In the genomic region with DNA sequence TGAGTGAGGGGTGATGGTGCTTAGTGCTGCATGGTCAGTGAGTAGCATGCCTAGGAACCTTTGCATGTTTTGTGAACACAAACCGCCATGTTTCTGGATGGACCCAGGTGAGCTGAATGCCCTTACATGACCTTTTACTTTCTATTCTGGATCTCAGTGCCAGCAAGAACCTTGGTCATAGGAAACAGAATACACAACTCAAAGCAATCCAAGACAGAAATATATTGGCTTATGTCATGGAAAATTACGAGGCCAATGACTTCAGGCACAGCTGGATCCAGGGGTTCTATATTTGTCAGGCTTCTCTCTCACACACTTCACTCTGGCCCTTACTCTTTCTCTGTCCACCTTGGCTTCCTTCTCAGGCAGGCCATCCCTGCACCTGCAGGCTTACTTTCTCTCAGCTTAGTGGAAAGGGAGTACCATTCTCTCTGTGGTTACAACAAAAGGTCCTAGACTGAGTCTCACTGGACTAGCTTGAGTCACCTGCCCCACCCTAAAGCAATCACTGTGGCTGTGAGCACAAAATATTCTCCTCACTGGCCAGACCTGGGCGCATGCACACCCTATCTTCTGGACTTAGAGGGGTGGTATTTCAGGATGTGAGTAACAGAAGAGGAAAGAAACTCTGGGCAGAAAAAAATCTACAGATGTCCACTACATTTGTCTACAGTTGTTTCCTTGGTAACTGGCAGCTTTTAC, we compare ENCODE assay signal across 10 cellular contexts. TPM values are rescaled to one million over a fixed set of nuclear protein-coding genes. Genes with fewer than 3 reads are reported as not detected.
DNase-seq lines count a peak whose midpoint lies in the region; ATAC-seq, FAIRE-seq and TF ChIP-seq lines count a peak whose summit lies in the region.
"Had no signal": no experiment of that assay in that cellular context is flagged by ENCODE, and none has a peak within 500 bp of the region (broad histone marks: within the 10 kb centered on the region; RNA-seq: fewer than 3 reads in every experiment).

No MANE protein-coding gene starts in this region.

- H3K9me3 ChIP-seq in A549 (no peaks in the 10 kb centered on the region), HEK293 (ENCODE audit: control insufficient read depth, insufficient read depth, low read depth, low read length) (no peaks in the 10 kb centered on the region)

- no peaks in the 10 kb centered on the region for H3K36me3 ChIP-seq in HEK293 (ENCODE audit: control insufficient read depth in 2 of 2, insufficient read depth in 1 of 2, low read length in 2 of 2)
- no peaks in the 10 kb centered on the region for H3K36me3 ChIP-seq in kidney epithelial cell (ENCODE audit: control insufficient read depth, insufficient read depth, low read length)

- FAIRE-seq in A549 (lab: Jason Lieb, UNC) = no peak
- FAIRE-seq in frontal cortex (lab: Jason Lieb, UNC) = no peak

- peaks cover 12 to 19% of the 10 kb centered on the region in 2 donors for H3K36me3 Mint-ChIP-seq in activated naive CD4-positive, alpha-beta T cell treated with anti-CD3 and anti-CD28 coated beads, Interleukin-2, amount 50 U/mL, for 72 hours

- ATAC-seq in A549 = peak; percentile 72
- ATAC-seq in activated naive CD4-positive, alpha-beta T cell treated with anti-CD3 and anti-CD28 coated beads, Interleukin-2, amount 50 U/mL, for 72 hours = peak; percentile 54 to 71
- ATAC-seq in HG03442 (IDR thresholded peaks at IDR 0.05; ENCODE audit: unreplicated experiment) = no peak

- TF ChIP-seq CTCF in A549 (IDR thresholded peaks at IDR 0.05) (no peak), HEK293 (tag by site-specific recombination; IDR thresholded peaks at IDR 0.05) (no peak), kidney epithelial cell (IDR thresholded peaks at IDR 0.05; ENCODE audit: insufficient read depth, low read length, poor library complexity, severe bottlenecking) (no peak)

- H3K27ac ChIP-seq in A549 = no peak overlapping the region
- no peak overlapping the region for H3K27ac ChIP-seq in HEK293 (ENCODE audit: extremely low read depth, low read depth, low read length)
- H3K27ac ChIP-seq: parathyroid adenoma had no signal

- H3K4me1 ChIP-seq in A549 (peaks cover 18% of the 10 kb centered on the region), HEK293 (ENCODE audit: control insufficient read depth, insufficient read depth, low read length) (no peaks in the 10 kb centered on the region)
- H3K4me1 ChIP-seq: parathyroid adenoma had no signal

- no peaks in the 10 kb centered on the region for H3K9me3 Mint-ChIP-seq in activated naive CD4-positive, alpha-beta T cell treated with anti-CD3 and anti-CD28 coated beads, Interleukin-2, amount 50 U/mL, for 72 hours

- TF ChIP-seq POLR2A in A549 (IDR thresholded peaks at IDR 0.05; ENCODE audit: low read length) = no peak

- no peaks in the 10 kb centered on the region for H3K27me3 ChIP-seq in kidney epithelial cell (ENCODE audit: control insufficient read depth, insufficient read depth, low read length)

- no peak for TF ChIP-seq RAD21 in A549 (conservative IDR thresholded peaks at IDR 0.05 in 1 of 2, IDR thresholded peaks at IDR 0.05 in 1 of 2)

- CTCF ChIA-PET in A549 (lab: Yijun Ruan, JAX) (interaction anchor here (1.4 to 3.4 kb wide), 3 partner anchors 12 to 59 kb away, joined by 3 to 31 read pairs (median 7); a partner anchor contains a TSS), HEK293 (lab: Yijun Ruan, JAX) (interaction anchor here (0.6 to 1.3 kb wide), 2 partner anchors 12 to 15 kb away, joined by 3 to 6 read pairs; no protein-coding TSS in a partner anchor)

- no peak for TF ChIP-seq EP300 in A549 (IDR thresholded peaks at IDR 0.05)

- DNase-seq in A549 (ENCODE audit: low read depth in 1 of 2, low spot score in 1 of 2) (peak in 1 of 2 experiments; percentile 44), kidney epithelial cell (ENCODE audit: low read depth) (peak; percentile 25), islet precursor cell (no peak), frontal cortex (ENCODE audit: low spot score in 2 of 2) (no peak), NCI-H1092 (lab: John Stamatoyannopoulos, UW) (no peak)
- DNase-seq in activated naive CD4-positive, alpha-beta T cell treated with anti-CD3 and anti-CD28 coated beads, Interleukin-2, amount 50 U/mL, for 72 hours (ENCODE audit: low spot score in 2 of 2) = no peak
- DNase-seq: NCI-H1417 had no signal

- peak overlapping the region; percentile 56; the same call in 2 of the 3 replicates for H3K4me2 ChIP-seq in A549

- H3K27ac Mint-ChIP-seq in activated naive CD4-positive, alpha-beta T cell treated with anti-CD3 and anti-CD28 coated beads, Interleukin-2, amount 50 U/mL, for 72 hours = peak overlapping the region; percentile 85 to 94

- no peak overlapping the region for H3K4me3 ChIP-seq in A549
- no peak overlapping the region for H3K4me3 ChIP-seq in HEK293 (ENCODE audit: low read depth, low read length)
- H3K4me3 ChIP-seq in kidney epithelial cell (ENCODE audit: low read depth, low read length) = no peak overlapping the region

- 57% methylated on average over 3 of the region's 3 CpGs for WGBS in A549 (ENCODE audit: missing lambda C conversion rate)

- POLR2A ChIA-PET in A549 (lab: Yijun Ruan, JAX) = no interaction called here
- POLR2A ChIA-PET in HEK293 (lab: Yijun Ruan, JAX) = no interaction called here

TF ChIP-seq in A549, 52 proteins besides CTCF, POLR2A, EP300 and RAD21 (continues in another document):
- TF ChIP-seq TP53 (CRISPR knock-in tag; IDR thresholded peaks at IDR 0.05) (no peak), RFX5 (IDR thresholded peaks at IDR 0.05) (no peak), CBX8 (IDR thresholded peaks at IDR 0.05) (no peak), CHD2 (IDR thresholded peaks at IDR 0.05; ENCODE audit: low read length, partially characterized antibody) (no peak), RARB (CRISPR knock-in tag; IDR thresholded peaks at IDR 0.05) (no peak), SREBF2 (IDR thresholded peaks at IDR 0.05) (no peak), FOXS1 (CRISPR knock-in tag; IDR thresholded peaks at IDR 0.05) (no peak)
- TF ChIP-seq, protein P1, sequence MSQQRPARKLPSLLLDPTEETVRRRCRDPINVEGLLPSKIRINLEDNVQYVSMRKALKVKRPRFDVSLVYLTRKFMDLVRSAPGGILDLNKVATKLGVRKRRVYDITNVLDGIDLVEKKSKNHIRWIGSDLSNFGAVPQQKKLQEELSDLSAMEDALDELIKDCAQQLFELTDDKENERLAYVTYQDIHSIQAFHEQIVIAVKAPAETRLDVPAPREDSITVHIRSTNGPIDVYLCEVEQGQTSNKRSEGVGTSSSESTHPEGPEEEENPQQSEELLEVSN (IDR thresholded peaks at IDR 0.05; ENCODE audit: borderline replicate concordance, low read depth) = no peak
- TF ChIP-seq, protein P2, sequence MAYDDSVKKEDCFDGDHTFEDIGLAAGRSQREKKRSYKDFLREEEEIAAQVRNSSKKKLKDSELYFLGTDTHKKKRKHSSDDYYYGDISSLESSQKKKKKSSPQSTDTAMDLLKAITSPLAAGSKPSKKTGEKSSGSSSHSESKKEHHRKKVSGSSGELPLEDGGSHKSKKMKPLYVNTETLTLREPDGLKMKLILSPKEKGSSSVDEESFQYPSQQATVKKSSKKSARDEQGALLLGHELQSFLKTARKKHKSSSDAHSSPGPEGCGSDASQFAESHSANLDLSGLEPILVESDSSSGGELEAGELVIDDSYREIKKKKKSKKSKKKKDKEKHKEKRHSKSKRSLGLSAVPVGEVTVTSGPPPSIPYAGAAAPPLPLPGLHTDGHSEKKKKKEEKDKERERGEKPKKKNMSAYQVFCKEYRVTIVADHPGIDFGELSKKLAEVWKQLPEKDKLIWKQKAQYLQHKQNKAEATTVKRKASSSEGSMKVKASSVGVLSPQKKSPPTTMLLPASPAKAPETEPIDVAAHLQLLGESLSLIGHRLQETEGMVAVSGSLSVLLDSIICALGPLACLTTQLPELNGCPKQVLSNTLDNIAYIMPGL (CRISPR knock-in tag; IDR thresholded peaks at IDR 0.05; ENCODE audit: borderline replicate concordance) = no peak

TF ChIP-seq in HEK293, 187 proteins besides CTCF, POLR2A, EP300 and RAD21:
- TF ChIP-seq PRDM1 (tag by site-specific recombination; IDR thresholded peaks at IDR 0.05) = peak; percentile 69
- no peak for TF ChIP-seq ZNF76 (tag by site-specific recombination; IDR thresholded peaks at IDR 0.05; ENCODE audit: borderline replicate concordance, low read depth)

RNA-seq across cellular contexts. Expression of a gene that starts 20.4 kb away (rescaled TPM):
- polyA plus RNA-seq in A549 (2011; rRNA removed) (36.7 and 44.4 TPM in 2 replicates), A549 (2017; fragmentation: RNase III; extraction: RNeasy Plus Mini Kit Qiagen cat#74134 plus additional on column Dnase treatment) (32.2 to 37.7 TPM (median 36.7 TPM) in 3 replicates)
- polyA plus RNA-seq in A549 (2012; cell fraction: cytosol; rRNA removed) = 90.0 and 112 TPM in 2 replicates
- polyA plus RNA-seq in A549 (2012; cell fraction: nucleus; rRNA removed) = 91.6 and 99.2 TPM in 2 replicates
- 48.7 and 48.8 TPM in 2 replicates for polyA minus RNA-seq in A549 (2011; rRNA and poly(A)+ RNA removed)
- total RNA-seq in activated naive CD4-positive, alpha-beta T cell treated with anti-CD3 and anti-CD28 coated beads, Interleukin-2, amount 50 U/mL, for 72 hours = 10 to 100 TPM in 1 of 2 donors, 1 to 10 TPM in 1; 5.1 to 11.5 TPM
- total RNA-seq in kidney epithelial cell (23.4 and 24.3 TPM in 2 replicates), frontal cortex (44.8 TPM)
